ENCODE assay signal across 26 cellular contexts in the genomic region with DNA sequence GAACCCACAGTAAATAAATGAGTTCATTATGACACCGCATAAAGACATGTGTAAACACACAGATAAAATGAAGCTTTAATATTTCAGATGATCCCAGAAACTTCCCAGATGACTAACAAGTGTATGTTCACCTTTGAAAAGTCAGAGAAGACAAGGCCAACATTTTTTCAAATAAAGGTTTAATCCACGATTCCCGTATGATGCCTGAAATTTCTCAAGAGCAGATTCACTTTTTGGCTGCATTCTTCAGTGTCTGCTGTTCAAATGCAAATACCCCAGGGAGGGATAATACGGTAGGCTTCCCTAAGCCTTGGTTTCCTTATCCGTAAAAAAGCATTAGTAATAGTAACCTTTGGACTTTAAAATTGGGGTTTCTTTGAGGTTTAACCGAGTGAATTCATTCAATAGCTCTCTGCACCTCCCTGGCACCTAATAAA.
A peak's percentile ranks its signal among the peaks of the same experiment; 100 is the strongest.
DNase-seq lines count a peak whose midpoint lies in the region; ATAC-seq and TF ChIP-seq lines count a peak whose summit lies in the region.
"Had no signal": no experiment of that assay in that cellular context is flagged by ENCODE, and none has a peak within 500 bp of the region (broad histone marks: within the 10 kb centered on the region; RNA-seq: fewer than 3 reads in every experiment).

No MANE protein-coding gene starts in this region.

- ATAC-seq in HG03095 (IDR thresholded peaks at IDR 0.05; ENCODE audit: unreplicated experiment) = no peak
- no peak for ATAC-seq in GM21423 (IDR thresholded peaks at IDR 0.05; ENCODE audit: unreplicated experiment)
- ATAC-seq: activated CD4-positive, alpha-beta T cell treated with anti-CD3 and anti-CD28 coated beads for 36 hours; activated naive CD4-positive, alpha-beta T cell treated with anti-CD3 and anti-CD28 coated beads, Interleukin-2, amount 50 U/mL, for 72 hours; Panc1; right lobe of liver had no signal

- H3K9me3 ChIP-seq in GM23248 (ENCODE audit: low read depth) (no peaks in the 10 kb centered on the region), smooth muscle cell (replicated peaks; ENCODE audit: low read depth) (no peaks in the 10 kb centered on the region)
- H3K9me3 ChIP-seq: prostate gland, right lobe of liver, transverse colon had no signal

- H3K79me2 ChIP-seq in GM23248 (ENCODE audit: insufficient read depth) = no peaks in the 10 kb centered on the region
- no peaks in the 10 kb centered on the region for H3K79me2 ChIP-seq in smooth muscle cell (ENCODE audit: low read depth)

- no peaks in the 10 kb centered on the region for H3K9me2 ChIP-seq in GM23248 (ENCODE audit: insufficient read depth)

- no peaks in the 10 kb centered on the region for H3K36me3 ChIP-seq in GM23248 (ENCODE audit: low read depth)
- no peaks in the 10 kb centered on the region for H3K36me3 ChIP-seq in smooth muscle cell (ENCODE audit: low read depth)
- H3K36me3 ChIP-seq: prostate gland, right lobe of liver, transverse colon had no signal

- H3F3A ChIP-seq in GM23248 (ENCODE audit: insufficient read depth) (no peaks in the 10 kb centered on the region), smooth muscle cell (ENCODE audit: low read depth) (no peaks in the 10 kb centered on the region)

- H3K4me2 ChIP-seq in GM23248 (ENCODE audit: unreplicated experiment) (no peak overlapping the region), smooth muscle cell (peak overlapping the region; percentile 22)
- H3K4me2 ChIP-seq: KMS-11 had no signal

- DNase-seq in GM23248 (peak; percentile 24), fibroblast of villous mesenchyme (ENCODE audit: low read depth) (peak; percentile 47), smooth muscle cell (lab: John Stamatoyannopoulos, UW; ENCODE audit: unreplicated experiment) (no peak)
- no peak for DNase-seq in activated CD4-positive, alpha-beta T cell treated with anti-CD3 and anti-CD28 coated beads, Interleukin-2, amount 50 U/mL, for 1 hour
- DNase-seq: activated CD4-positive, alpha-beta T cell treated with anti-CD3 and anti-CD28 coated beads for 36 hours; activated effector memory CD4-positive, alpha-beta T cell treated with Interleukin-2 at 50 U/mL for 16 hours; C1 segment of cervical spinal cord; DND-41; effector CD8-positive, alpha-beta T cell; glutamatergic neuron; islet precursor cell; MM.1S; NCI-H1417; NCI-H2029; NCI-H526 treated with DMSO at 0.1 percent for 48 hours; right lobe of liver; Right ventricle myocardium superior; stimulated activated CD4-positive, alpha-beta T cell treated with anti-CD3 and anti-CD28 coated beads, Interleukin-4, amount 100 ng/mL, for 4 hours; transverse colon had no signal

- no peak for TF ChIP-seq CTCF in VCaP (conservative IDR thresholded peaks at IDR 0.05)
- TF ChIP-seq CTCF in fibroblast of villous mesenchyme (IDR thresholded peaks at IDR 0.05; ENCODE audit: insufficient read depth, low read depth, low read length) = no peak
- no peak for TF ChIP-seq CTCF in smooth muscle cell (IDR thresholded peaks at IDR 0.05; ENCODE audit: borderline replicate concordance, insufficient read depth, poor library complexity, severe bottlenecking)

- H3K9ac ChIP-seq in GM23248 (no peak overlapping the region), smooth muscle cell (ENCODE audit: low read depth) (no peak overlapping the region)
- H3K9ac ChIP-seq: KMS-11 had no signal

- H3K27ac ChIP-seq in GM23248 = no peak overlapping the region
- peak overlapping the region; percentile 15 for H3K27ac ChIP-seq in VCaP
- peak overlapping the region; percentile 11 for H3K27ac ChIP-seq in smooth muscle cell (ENCODE audit: low read depth)
- H3K27ac ChIP-seq: KMS-11, prostate gland, right lobe of liver, transverse colon had no signal

- no peak overlapping the region for H3K4me3 ChIP-seq in GM23248
- H3K4me3 ChIP-seq in fibroblast of villous mesenchyme (ENCODE audit: low read depth, low read length) = no peak overlapping the region
- no peak overlapping the region for H3K4me3 ChIP-seq in smooth muscle cell
- H3K4me3 ChIP-seq: prostate gland, right lobe of liver, transverse colon had no signal

- H4K20me1 ChIP-seq in GM23248 (ENCODE audit: insufficient read depth) = no peaks in the 10 kb centered on the region
- no peaks in the 10 kb centered on the region for H4K20me1 ChIP-seq in smooth muscle cell (ENCODE audit: low read depth)

- H3K27me3 ChIP-seq in GM23248 (replicated peaks; ENCODE audit: insufficient read depth) = no peaks in the 10 kb centered on the region
- no peaks in the 10 kb centered on the region for H3K27me3 ChIP-seq in smooth muscle cell (ENCODE audit: low read depth)
- H3K27me3 ChIP-seq: right lobe of liver, transverse colon had no signal

- in situ Hi-C loops in GM23248 (cut with MboI) = loop anchor here (10.0 kb wide), 1 partner anchor 56 kb away; no protein-coding TSS in a partner anchor

- H2AFZ ChIP-seq in GM23248 (no peak overlapping the region), smooth muscle cell (ENCODE audit: low read depth) (no peak overlapping the region)

- WGBS in GM23248 (ENCODE audit: low coverage in 1 of 2, low lambda C conversion rate in 2 of 2, missing lambda C conversion rate in 2 of 2), 2 experiments = 70 to 73% methylated on average over 6 of the region's 6 CpGs
- 22% methylated on average over 6 of the region's 6 CpGs for WGBS in smooth muscle cell (ENCODE audit: low lambda C conversion rate)

- H3K4me1 ChIP-seq in GM23248 (ENCODE audit: insufficient read depth) (0 out of 2 replicates have a peak, but pooled peaks cover 12% of the 10 kb centered on the region), smooth muscle cell (ENCODE audit: low read depth) (peaks cover 12% of the 10 kb centered on the region)
- H3K4me1 ChIP-seq: prostate gland had no signal

Comparison
In these comparisons a context has a peak if more than half of its experiments do, and no peak if none do; other contexts are left out.
1. DNase-seq: peak in GM23248 (single experiment) and fibroblast of villous mesenchyme (single experiment); none in smooth muscle cell (single experiment) and activated CD4-positive, alpha-beta T cell treated with anti-CD3 and anti-CD28 coated beads, Interleukin-2, amount 50 U/mL, for 1 hour (single experiment).